8 cellular contexts compared by ENCODE assay signal in genomic region chr2:176002684-176003225, GRCh38. TPM values are rescaled to one million over a fixed set of nuclear protein-coding genes. Genes with fewer than 3 reads are reported as not detected.
DNase-seq lines count a peak whose midpoint lies in the region; ATAC-seq and TF ChIP-seq lines count a peak whose summit lies in the region.

No MANE protein-coding gene starts in this region.

- H3K79me2 ChIP-seq in PC-9 (ENCODE audit: low read depth): peaks cover 29% of the 10 kb centered on the region
- H3K79me2 ChIP-seq in mesendoderm (ENCODE audit: control insufficient read depth, insufficient read depth, low read length): no peaks in the 10 kb centered on the region

- H3K79me1 ChIP-seq in mesendoderm (ENCODE audit: low read length): no peaks in the 10 kb centered on the region

- no peak overlapping the region for H3K23ac ChIP-seq in mesendoderm (ENCODE audit: low read length)

- H3K4ac ChIP-seq in mesendoderm (ENCODE audit: low read depth, low read length): no peak overlapping the region

- H2BK5ac ChIP-seq in mesendoderm (ENCODE audit: low read length): no peak overlapping the region

- peak overlapping the region; percentile 93 for H4K8ac ChIP-seq in mesendoderm (ENCODE audit: low read depth, low read length)

- H3K18ac ChIP-seq in mesendoderm (ENCODE audit: low read length): no peak overlapping the region

- intact Hi-C loops in PC-9 (cut with micrococcal nuclease; ENCODE audit: unreplicated experiment): loop anchor here (1.0 to 10.0 kb wide), 4 partner anchors 72 to 818 kb away; partner anchors contain the start of gene ATP5MC3

- H3K36me3 ChIP-seq in PC-9 (ENCODE audit: low read depth) (no peaks in the 10 kb centered on the region), ectodermal cell (ENCODE audit: control insufficient read depth, insufficient read depth, low read length) (no peaks in the 10 kb centered on the region), mesendoderm (ENCODE audit: control insufficient read depth, insufficient read depth, low read length) (no peaks in the 10 kb centered on the region), urinary bladder (ENCODE audit: insufficient read depth) (no peaks in the 10 kb centered on the region)

- POLR2A ChIA-PET in PC-9 (lab: Charles Lee; ENCODE audit: unreplicated experiment): no interaction called here

- no peak overlapping the region for H4K5ac ChIP-seq in mesendoderm (ENCODE audit: low read length)

- BruUV-seq in PC-9 (replicated peaks; lab: Mats Ljungman, UMichigan): TSS peak; percentile 97

- no peaks in the 10 kb centered on the region for H3K27me3 ChIP-seq in PC-9 (ENCODE audit: insufficient read depth, low read depth)
- peaks cover 11% of the 10 kb centered on the region for H3K27me3 ChIP-seq in ectodermal cell (ENCODE audit: control insufficient read depth, insufficient read depth, low read length, poor library complexity, severe bottlenecking)
- H3K27me3 ChIP-seq in mesendoderm (ENCODE audit: insufficient read depth, low read length, poor library complexity): no peaks in the 10 kb centered on the region

- H3K4me3 ChIP-seq in PC-9 (peak overlapping the region; percentile 82), ectodermal cell (ENCODE audit: insufficient read depth, low read depth, low read length) (peak overlapping the region; percentile 78), mesendoderm (ENCODE audit: low read length) (peak overlapping the region; percentile 72), urinary bladder (ENCODE audit: low read depth, low read length) (peak overlapping the region; percentile 53)

- peak overlapping the region; percentile 66 for H3K56ac ChIP-seq in mesendoderm (ENCODE audit: low read length)

- peak overlapping the region; percentile 95 for H3K4me2 ChIP-seq in PC-9
- H3K4me2 ChIP-seq in mesendoderm (ENCODE audit: low read length): peak overlapping the region; percentile 66

- H2BK120ac ChIP-seq in mesendoderm (ENCODE audit: low read depth, low read length): no peak overlapping the region

- CTCF ChIA-PET in PC-9 (lab: Charles Lee): no interaction called here

- no peak for TF ChIP-seq CTCF in PC-9 (conservative IDR thresholded peaks at IDR 0.05)

- H3K27ac ChIP-seq in PC-9: no peak overlapping the region
- no peak overlapping the region for H3K27ac ChIP-seq in ectodermal cell (ENCODE audit: insufficient read depth, low read depth, low read length, poor library complexity, severe bottlenecking)
- no peak overlapping the region for H3K27ac ChIP-seq in mesendoderm (ENCODE audit: low read depth, low read length)
- peak overlapping the region; percentile 81 for H3K27ac ChIP-seq in urinary bladder (ENCODE audit: low read depth)

- peaks cover 16% of the 10 kb centered on the region for H3K4me1 ChIP-seq in PC-9 (replicated peaks; ENCODE audit: insufficient read depth)
- H3K4me1 ChIP-seq in ectodermal cell (ENCODE audit: control insufficient read depth, insufficient read depth, low read length): peaks cover 3% of the 10 kb centered on the region
- H3K4me1 ChIP-seq in mesendoderm (ENCODE audit: control insufficient read depth, low read depth, low read length): no peaks in the 10 kb centered on the region
- no peaks in the 10 kb centered on the region for H3K4me1 ChIP-seq in urinary bladder (ENCODE audit: insufficient read depth)

- DNase-seq in DMS 273 (lab: John Stamatoyannopoulos, UW; ENCODE audit: unreplicated experiment): peak; percentile 64
- no peak for DNase-seq in DMS 273 treated with DMSO at 0.1 percent for 48 hours (lab: John Stamatoyannopoulos, UW)
- peak; percentile 48 to 59 for DNase-seq in PC-9
- DNase-seq in mesendoderm: peak; percentile 19
- no peak for DNase-seq in T1000 (lab: John Stamatoyannopoulos, UW)

- no peak overlapping the region for H2AK5ac ChIP-seq in mesendoderm (ENCODE audit: low read length)

- 39 to 47% methylated on average over 13 to 14 of the region's 14 CpGs for WGBS in ectodermal cell, 2 experiments
- no CpG with 5 or more reads among the region's 14 CpGs for WGBS in mesendoderm (ENCODE audit: extremely low coverage, insufficient coverage, low lambda C conversion rate)
- WGBS in urinary bladder: 8% methylated on average over 14 of the region's 14 CpGs

- H4K20me1 ChIP-seq in PC-9 (ENCODE audit: insufficient read depth): no peaks in the 10 kb centered on the region

- peak; percentile 0 for ATAC-seq in HG02642 (IDR thresholded peaks at IDR 0.05; ENCODE audit: poor library complexity, unreplicated experiment)

- H3K9me3 ChIP-seq in PC-9 (ENCODE audit: insufficient read depth, low read depth): no peaks in the 10 kb centered on the region
- H3K9me3 ChIP-seq in ectodermal cell (ENCODE audit: control insufficient read depth, low read length): no peaks in the 10 kb centered on the region

- H2BK15ac ChIP-seq in mesendoderm (replicated peaks; ENCODE audit: low read depth): no peak overlapping the region

- H3F3A ChIP-seq in PC-9 (ENCODE audit: insufficient read depth, low read depth): 0 out of 2 replicates have a peak, but pooled peaks cover 9% of the 10 kb centered on the region

- H2AFZ ChIP-seq in PC-9: peak overlapping the region; percentile 98

- H3K9ac ChIP-seq in mesendoderm (ENCODE audit: low read length): peak overlapping the region; percentile 90

- H3K9me2 ChIP-seq in PC-9 (ENCODE audit: insufficient read depth): no peaks in the 10 kb centered on the region

RNA-seq across cellular contexts. Expression of gene LNPK, which starts 0.7 kb away (rescaled TPM):
- total RNA-seq in PC-9 (2021) (24.8 and 43.8 TPM in 2 replicates), urinary bladder (93.1 TPM)
- polyA plus RNA-seq in ectodermal cell (2013, experiment 1 of 4): 16.0 TPM
- 17.7 TPM for polyA plus RNA-seq in ectodermal cell (2013, experiment 2 of 4)
- 13.8 TPM for polyA plus RNA-seq in ectodermal cell (2013, experiment 3 of 4)
- polyA plus RNA-seq in ectodermal cell (2013, experiment 4 of 4): 16.6 TPM
- 5.1 TPM for polyA plus RNA-seq in mesendoderm (2013, experiment 1 of 2)
- 5.1 TPM for polyA plus RNA-seq in mesendoderm (2013, experiment 2 of 2)
- polyA plus RNA-seq in urinary bladder: 9.4 TPM

Comparison
In these comparisons a context has a peak if more than half of its experiments do, and no peak if none do; other contexts are left out.
1. DNase-seq: peak in DMS 273 (single experiment), PC-9 (2 of 2) and mesendoderm (single experiment); none in DMS 273 treated with DMSO at 0.1 percent for 48 hours (single experiment) and T1000 (single experiment).
2. Peak in every context shown above with its lines, with median percentiles within 50 percentile points of each other: H3K4me3 ChIP-seq.